11 cellular contexts compared by ENCODE assay signal in genomic region chr12:57046947-57047890, GRCh38. TPM values are rescaled to one million over a fixed set of nuclear protein-coding genes. Genes with fewer than 3 reads are reported as not detected.
DNase-seq lines count a peak whose midpoint lies in the region; ATAC-seq, FAIRE-seq and TF ChIP-seq lines count a peak whose summit lies in the region.
"Had no signal": no experiment of that assay in that cellular context is flagged by ENCODE, and none has a peak within 500 bp of the region (broad histone marks: within the 10 kb centered on the region; RNA-seq: fewer than 3 reads in every experiment).

No MANE protein-coding gene starts in this region.

- H3K27me3 ChIP-seq in psoas muscle (ENCODE audit: insufficient read depth in 3 of 3, low read length in 2 of 3) = no peaks in the 10 kb centered on the region

- no peaks in the 10 kb centered on the region for H3K4me1 ChIP-seq in psoas muscle
- H3K4me1 ChIP-seq: esophagus squamous epithelium had no signal

- no peaks in the 10 kb centered on the region for H3K9me3 ChIP-seq in psoas muscle
- H3K9me3 ChIP-seq: esophagus squamous epithelium had no signal

- H3K4me1 Mint-ChIP-seq in activated naive CD4-positive, alpha-beta T cell treated with anti-CD3 and anti-CD28 coated beads, Interleukin-2, amount 50 U/mL, for 24 hours = peaks cover 28% of the 10 kb centered on the region

- no peaks in the 10 kb centered on the region for H3K27me3 Mint-ChIP-seq in activated naive CD4-positive, alpha-beta T cell treated with anti-CD3 and anti-CD28 coated beads, Interleukin-2, amount 50 U/mL, for 24 hours

- DNase-seq in GM12891 (ENCODE audit: insufficient read length, low spot score) (no peak), NOMO-1 treated with DMSO at 0.1 percent for 48 hours (lab: John Stamatoyannopoulos, UW; ENCODE audit: unreplicated experiment) (peak; percentile 71), NCI-H748 treated with DMSO at 0.1 percent for 48 hours (lab: John Stamatoyannopoulos, UW) (no peak), psoas muscle (no peak)
- peak; percentile 66 for DNase-seq in stimulated activated CD4-positive, alpha-beta T cell treated with anti-CD3 and anti-CD28 coated beads, Interleukin-1b, Interleukin-23, amount 100 ng/mL, for 48 hours
- DNase-seq: esophagus squamous epithelium, Karpas-422 had no signal

- H3K27ac Mint-ChIP-seq in activated naive CD4-positive, alpha-beta T cell treated with anti-CD3 and anti-CD28 coated beads, Interleukin-2, amount 50 U/mL, for 24 hours = peak overlapping the region; percentile 36

- no peak overlapping the region for H3K27ac ChIP-seq in psoas muscle

- no peak overlapping the region for H3K4me3 Mint-ChIP-seq in activated naive CD4-positive, alpha-beta T cell treated with anti-CD3 and anti-CD28 coated beads, Interleukin-2, amount 50 U/mL, for 24 hours

- peak; percentile 91 for FAIRE-seq in GM12891 (lab: Jason Lieb, UNC)

- ATAC-seq in psoas muscle (no peak), HG02938 (IDR thresholded peaks at IDR 0.05; ENCODE audit: unreplicated experiment) (no peak), GM21825 (IDR thresholded peaks at IDR 0.05; ENCODE audit: unreplicated experiment) (no peak)
- ATAC-seq: Panc1 had no signal

- no peaks in the 10 kb centered on the region for H3K36me3 Mint-ChIP-seq in activated naive CD4-positive, alpha-beta T cell treated with anti-CD3 and anti-CD28 coated beads, Interleukin-2, amount 50 U/mL, for 24 hours

- H3K9me3 Mint-ChIP-seq in activated naive CD4-positive, alpha-beta T cell treated with anti-CD3 and anti-CD28 coated beads, Interleukin-2, amount 50 U/mL, for 24 hours = no peaks in the 10 kb centered on the region

- H3K36me3 ChIP-seq in psoas muscle (ENCODE audit: insufficient read depth in 1 of 2, low read depth in 1 of 2) = no peaks in the 10 kb centered on the region
- H3K36me3 ChIP-seq: esophagus squamous epithelium had no signal

- no peak for TF ChIP-seq CTCF in psoas muscle (IDR thresholded peaks at IDR 0.05)

- intact Hi-C loops in psoas muscle (cut with DNase I) = no loop called here

- WGBS in psoas muscle, 3 donors = 56 to 68% (median 61%) methylated on average over 10 of the region's 10 CpGs

- no peak overlapping the region for H3K4me3 ChIP-seq in psoas muscle
- H3K4me3 ChIP-seq: esophagus squamous epithelium had no signal

- TF ChIP-seq POLR2A in GM12891 (IDR thresholded peaks at IDR 0.05; ENCODE audit: low read depth, low read length) = no peak

TF ChIP-seq in GM12891, 5 proteins besides CTCF, POLR2A, EP300 and RAD21:
- TF ChIP-seq SPI1 (IDR thresholded peaks at IDR 0.05; ENCODE audit: low read depth, low read length) (peak; percentile 85), PAX5 (IDR thresholded peaks at IDR 0.05; ENCODE audit: insufficient read depth, low read length, severe bottlenecking) (no peak), POLR2AphosphoS5 (IDR thresholded peaks at IDR 0.05; ENCODE audit: low read depth, low read length) (no peak)

RNA-seq across cellular contexts. Expression of gene MYO1A, which starts 2.7 kb away (rescaled TPM):
- 0.21 TPM for polyA plus RNA-seq in GM12891 (2012; ENCODE audit: low read depth, missing spikeins)
- 1 to 10 TPM in 1 of 4 donors, under 1 TPM in 2, not detected in 1; 0.10 to 1.3 (median 0.20) TPM for total RNA-seq in psoas muscle
- polyA plus RNA-seq in psoas muscle = under 1 TPM; 0.04 to 0.91 (median 0.18) TPM

RNA-seq across cellular contexts. Expression of gene TAC3, which starts 30.9 kb away (rescaled TPM):
- polyA plus RNA-seq in GM12891 (2012; ENCODE audit: low read depth, missing spikeins) = 0.27 TPM
- total RNA-seq in psoas muscle = not detected
- polyA plus RNA-seq in psoas muscle = under 1 TPM in 1 of 3 donors, not detected in 2; 0.09 TPM
- total RNA-seq: esophagus squamous epithelium had no signal

RNA-seq across cellular contexts. Expression of gene NEMP1, which starts 31.4 kb away (rescaled TPM):
- polyA plus RNA-seq in GM12891 (2012; ENCODE audit: low read depth, missing spikeins) = 8.8 TPM
- total RNA-seq in psoas muscle = 1 to 10 TPM; 1.5 to 3.2 (median 2.1) TPM
- polyA plus RNA-seq in psoas muscle = 1 to 10 TPM; 1.3 to 3.0 (median 2.7) TPM

RNA-seq across cellular contexts. Expression of gene ZBTB39, which starts 40.9 kb away (rescaled TPM):
- polyA plus RNA-seq in GM12891 (2012; ENCODE audit: low read depth, missing spikeins) = 2.0 TPM
- 1 to 10 TPM; 3.2 to 5.2 (median 3.6) TPM for total RNA-seq in psoas muscle
- polyA plus RNA-seq in psoas muscle = 1 to 10 TPM; 1.2 to 3.1 (median 1.4) TPM

RNA-seq across cellular contexts. Expression of gene NAB2, which starts 41.7 kb away (rescaled TPM):
- polyA plus RNA-seq in GM12891 (2012; ENCODE audit: low read depth, missing spikeins) = 13.1 TPM
- 10 to 100 TPM in 2 of 4 donors, 1 to 10 TPM in 2; 7.1 to 28.4 (median 10.8) TPM for total RNA-seq in psoas muscle
- 100 to 1,000 TPM in 1 of 3 donors, 1 to 10 TPM in 2; 5.6 to 114 (median 8.2) TPM for polyA plus RNA-seq in psoas muscle

Comparison
In these comparisons a context has a peak if more than half of its experiments do, and no peak if none do; other contexts are left out.
1. DNase-seq: peak in NOMO-1 treated with DMSO at 0.1 percent for 48 hours (single experiment) and stimulated activated CD4-positive, alpha-beta T cell treated with anti-CD3 and anti-CD28 coated beads, Interleukin-1b, Interleukin-23, amount 100 ng/mL, for 48 hours (single experiment); none in GM12891 (single experiment), NCI-H748 treated with DMSO at 0.1 percent for 48 hours (single experiment) and psoas muscle (0 of 2).